Comparison of ENCODE assay signal across 9 cellular contexts in genomic region chrX:132489256-132490085, GRCh38. TPM values are rescaled to one million over a fixed set of nuclear protein-coding genes. Genes with fewer than 3 reads are reported as not detected.
A peak's percentile ranks its signal among the peaks of the same experiment; 100 is the strongest.
DNase-seq lines count a peak whose midpoint lies in the region; ATAC-seq, FAIRE-seq and TF ChIP-seq lines count a peak whose summit lies in the region.
"Had no signal": no experiment of that assay in that cellular context is flagged by ENCODE, and none has a peak within 500 bp of the region (broad histone marks: within the 10 kb centered on the region; RNA-seq: fewer than 3 reads in every experiment).

No MANE protein-coding gene starts in this region.

- TF ChIP-seq CTCF in SK-N-SH (IDR thresholded peaks at IDR 0.05) (no peak), psoas muscle (IDR thresholded peaks at IDR 0.05) (no peak), D721Med (IDR thresholded peaks at IDR 0.05; ENCODE audit: insufficient read depth, missing control alignments) (no peak)

- H3K4me3 Mint-ChIP-seq in IgD-negative memory B cell: peak overlapping the region; percentile 93 to 98 (median 94)

- no peaks in the 10 kb centered on the region; a peak in 2 of 4 replicates for H3K4me1 ChIP-seq in SK-N-SH (ENCODE audit: control insufficient read depth in 1 of 2, insufficient read depth in 2 of 2, low read depth in 1 of 2, low read length in 1 of 2)
- H3K4me1 ChIP-seq in adipocyte (ENCODE audit: control insufficient read depth, insufficient read depth, low read length): peaks cover 5% of the 10 kb centered on the region
- no peaks in the 10 kb centered on the region for H3K4me1 ChIP-seq in right cardiac atrium (ENCODE audit: control insufficient read depth, insufficient read depth, low read length)
- H3K4me1 ChIP-seq in psoas muscle: no peaks in the 10 kb centered on the region

- H3K4me1 Mint-ChIP-seq in IgD-negative memory B cell: peaks cover 20 to 36% (median 25%) of the 10 kb centered on the region in 3 donors

- POLR2A ChIA-PET in SK-N-SH (lab: Yijun Ruan, JAX): no interaction called here

- H3K9me3 ChIP-seq in SK-N-SH: no peaks in the 10 kb centered on the region
- H3K9me3 ChIP-seq in adipocyte (ENCODE audit: control insufficient read depth, low read length): no peaks in the 10 kb centered on the region
- no peaks in the 10 kb centered on the region for H3K9me3 ChIP-seq in right cardiac atrium (ENCODE audit: control insufficient read depth, low read length)
- no peaks in the 10 kb centered on the region for H3K9me3 ChIP-seq in psoas muscle

- ATAC-seq in GM21619 (IDR thresholded peaks at IDR 0.05; ENCODE audit: unreplicated experiment) (peak; percentile 46), right cardiac atrium (peak; percentile 97 to 98), psoas muscle (peak; percentile 71 to 84 (median 82))

- H3K4me2 ChIP-seq in SK-N-SH: peak overlapping the region; percentile 71

- peaks cover 0 to 2% (median 0%) of the 10 kb centered on the region in 3 donors for H3K9me3 Mint-ChIP-seq in IgD-negative memory B cell

- H3K27ac ChIP-seq in SK-N-SH (ENCODE audit: low read depth in 2 of 2, low read length in 1 of 2) (peak overlapping the region in 1 of 2 experiments; percentile 43; a peak in 2 of 4 replicates), right cardiac atrium (ENCODE audit: low read length) (peak overlapping the region; percentile 61), psoas muscle (peak overlapping the region; percentile 58)

- no peaks in the 10 kb centered on the region for H3K36me3 Mint-ChIP-seq in IgD-negative memory B cell

- H3K27me3 ChIP-seq in SK-N-SH (ENCODE audit: insufficient read depth): peaks cover 35% of the 10 kb centered on the region
- H3K27me3 ChIP-seq in adipocyte (replicated peaks; ENCODE audit: control insufficient read depth, insufficient read depth, low read length): no peaks in the 10 kb centered on the region
- H3K27me3 ChIP-seq in right cardiac atrium (ENCODE audit: control insufficient read depth, insufficient read depth): no peaks in the 10 kb centered on the region
- H3K27me3 ChIP-seq in psoas muscle (ENCODE audit: insufficient read depth in 3 of 3, low read length in 2 of 3): peaks cover 0 to 46% (median 0%) of the 10 kb centered on the region in 3 donors

- CTCF ChIA-PET in SK-N-SH (lab: Yijun Ruan, JAX): interaction anchor here (0.6 to 1.9 kb wide), 3 partner anchors 56 to 702 kb away, joined by 3 to 6 read pairs (median 3); no protein-coding TSS in a partner anchor

- H3K9ac ChIP-seq in SK-N-SH: peak overlapping the region; percentile 9; the same call in 1 of the 2 replicates
- peak overlapping the region; percentile 85 for H3K9ac ChIP-seq in adipocyte (ENCODE audit: low read length)

- H3K27me3 Mint-ChIP-seq in IgD-negative memory B cell: peaks cover 5% of the 10 kb centered on the region

- intact Hi-C loops in right cardiac atrium (cut with DNase I) (no loop called here), psoas muscle (cut with DNase I) (no loop called here)

- H3K79me2 ChIP-seq in SK-N-SH (ENCODE audit: insufficient read depth): no peaks in the 10 kb centered on the region

- H3K4me3 ChIP-seq in SK-N-SH (ENCODE audit: low read depth in 2 of 2, low read length in 1 of 2) (peak overlapping the region; percentile 51 to 58), adipocyte (ENCODE audit: low read length) (peak overlapping the region; percentile 86), right cardiac atrium (ENCODE audit: low read length) (peak overlapping the region; percentile 95), psoas muscle (peak overlapping the region; percentile 69)

- H2AFZ ChIP-seq in SK-N-SH (ENCODE audit: low read depth): peak overlapping the region; percentile 71

- no peak for TF ChIP-seq EP300 in SK-N-SH (IDR thresholded peaks at IDR 0.05; ENCODE audit: borderline replicate concordance in 1 of 2, low read depth in 1 of 2, low read length in 1 of 2)

- no peak for FAIRE-seq in D721Med (lab: Jason Lieb, UNC)
- FAIRE-seq: endometrium had no signal

- no peaks in the 10 kb centered on the region for H3F3A ChIP-seq in SK-N-SH (replicated peaks; ENCODE audit: insufficient read depth)

- 41% methylated on average over 60 of the region's 106 CpGs for whole genome bisulfite sequencing in SK-N-SH (ENCODE audit: low lambda C conversion rate)
- WGBS in right cardiac atrium: under 1% methylated on average over 86 of the region's 106 CpGs
- WGBS in psoas muscle, 3 donors: 0 to 32% (median 1%) methylated on average over 33 to 98 of the region's 106 CpGs

- TF ChIP-seq RAD21 in SK-N-SH (IDR thresholded peaks at IDR 0.05; ENCODE audit: low read length): no peak

- no peaks in the 10 kb centered on the region for H3K9me2 ChIP-seq in SK-N-SH

- peak; percentile 22 for DNase-seq in EL
- DNase-seq in SK-N-SH: peak; percentile 69
- DNase-seq in adipocyte (ENCODE audit: low read depth): peak; percentile 73
- DNase-seq in right cardiac atrium: peak; percentile 71 to 87 (median 86)
- DNase-seq in psoas muscle: peak; percentile 66 to 73
- no peak for DNase-seq in D721Med (ENCODE audit: insufficient read length, low spot score)

- peak overlapping the region; percentile 74 to 91 (median 85) for H3K27ac Mint-ChIP-seq in IgD-negative memory B cell

- H3K36me3 ChIP-seq in SK-N-SH (replicated peaks in 1 of 2; ENCODE audit: control insufficient read depth in 1 of 2, insufficient read depth in 2 of 2, low read length in 1 of 2) (no peaks in the 10 kb centered on the region), adipocyte (ENCODE audit: control insufficient read depth, insufficient read depth, low read length, severe bottlenecking) (no peaks in the 10 kb centered on the region), psoas muscle (ENCODE audit: insufficient read depth in 1 of 2, low read depth in 1 of 2) (no peaks in the 10 kb centered on the region)

- no peaks in the 10 kb centered on the region for H4K20me1 ChIP-seq in SK-N-SH (ENCODE audit: insufficient read depth)

TF ChIP-seq in SK-N-SH, 30 proteins besides CTCF, POLR2A, EP300 and RAD21 (continues in another document):
- TF ChIP-seq TCF12 (IDR thresholded peaks at IDR 0.05): no peak
- no peak for TF ChIP-seq FOXM1 (IDR thresholded peaks at IDR 0.05; ENCODE audit: low read depth)
- TF ChIP-seq, protein P1, sequence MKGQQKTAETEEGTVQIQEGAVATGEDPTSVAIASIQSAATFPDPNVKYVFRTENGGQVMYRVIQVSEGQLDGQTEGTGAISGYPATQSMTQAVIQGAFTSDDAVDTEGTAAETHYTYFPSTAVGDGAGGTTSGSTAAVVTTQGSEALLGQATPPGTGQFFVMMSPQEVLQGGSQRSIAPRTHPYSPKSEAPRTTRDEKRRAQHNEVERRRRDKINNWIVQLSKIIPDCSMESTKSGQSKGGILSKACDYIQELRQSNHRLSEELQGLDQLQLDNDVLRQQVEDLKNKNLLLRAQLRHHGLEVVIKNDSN (IDR thresholded peaks at IDR 0.05; ENCODE audit: borderline replicate concordance, low read depth): no peak
- TF ChIP-seq, protein P2, sequence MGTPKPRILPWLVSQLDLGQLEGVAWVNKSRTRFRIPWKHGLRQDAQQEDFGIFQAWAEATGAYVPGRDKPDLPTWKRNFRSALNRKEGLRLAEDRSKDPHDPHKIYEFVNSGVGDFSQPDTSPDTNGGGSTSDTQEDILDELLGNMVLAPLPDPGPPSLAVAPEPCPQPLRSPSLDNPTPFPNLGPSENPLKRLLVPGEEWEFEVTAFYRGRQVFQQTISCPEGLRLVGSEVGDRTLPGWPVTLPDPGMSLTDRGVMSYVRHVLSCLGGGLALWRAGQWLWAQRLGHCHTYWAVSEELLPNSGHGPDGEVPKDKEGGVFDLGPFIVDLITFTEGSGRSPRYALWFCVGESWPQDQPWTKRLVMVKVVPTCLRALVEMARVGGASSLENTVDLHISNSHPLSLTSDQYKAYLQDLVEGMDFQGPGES (IDR thresholded peaks at IDR 0.05; ENCODE audit: low read depth, low read length): no peak
- no peak for TF ChIP-seq MXI1 (IDR thresholded peaks at IDR 0.05; ENCODE audit: low read depth, low read length)
- TF ChIP-seq SMC3 (IDR thresholded peaks at IDR 0.05; ENCODE audit: low read depth, low read length): no peak
- no peak for TF ChIP-seq FOSL2 (IDR thresholded peaks at IDR 0.05; ENCODE audit: borderline replicate concordance, low read depth)
- no peak for TF ChIP-seq TEAD4 (IDR thresholded peaks at IDR 0.05; ENCODE audit: borderline replicate concordance, insufficient read depth)
- no peak for TF ChIP-seq MEF2A (IDR thresholded peaks at IDR 0.05; ENCODE audit: borderline replicate concordance, low read depth)
- TF ChIP-seq, protein P3, sequence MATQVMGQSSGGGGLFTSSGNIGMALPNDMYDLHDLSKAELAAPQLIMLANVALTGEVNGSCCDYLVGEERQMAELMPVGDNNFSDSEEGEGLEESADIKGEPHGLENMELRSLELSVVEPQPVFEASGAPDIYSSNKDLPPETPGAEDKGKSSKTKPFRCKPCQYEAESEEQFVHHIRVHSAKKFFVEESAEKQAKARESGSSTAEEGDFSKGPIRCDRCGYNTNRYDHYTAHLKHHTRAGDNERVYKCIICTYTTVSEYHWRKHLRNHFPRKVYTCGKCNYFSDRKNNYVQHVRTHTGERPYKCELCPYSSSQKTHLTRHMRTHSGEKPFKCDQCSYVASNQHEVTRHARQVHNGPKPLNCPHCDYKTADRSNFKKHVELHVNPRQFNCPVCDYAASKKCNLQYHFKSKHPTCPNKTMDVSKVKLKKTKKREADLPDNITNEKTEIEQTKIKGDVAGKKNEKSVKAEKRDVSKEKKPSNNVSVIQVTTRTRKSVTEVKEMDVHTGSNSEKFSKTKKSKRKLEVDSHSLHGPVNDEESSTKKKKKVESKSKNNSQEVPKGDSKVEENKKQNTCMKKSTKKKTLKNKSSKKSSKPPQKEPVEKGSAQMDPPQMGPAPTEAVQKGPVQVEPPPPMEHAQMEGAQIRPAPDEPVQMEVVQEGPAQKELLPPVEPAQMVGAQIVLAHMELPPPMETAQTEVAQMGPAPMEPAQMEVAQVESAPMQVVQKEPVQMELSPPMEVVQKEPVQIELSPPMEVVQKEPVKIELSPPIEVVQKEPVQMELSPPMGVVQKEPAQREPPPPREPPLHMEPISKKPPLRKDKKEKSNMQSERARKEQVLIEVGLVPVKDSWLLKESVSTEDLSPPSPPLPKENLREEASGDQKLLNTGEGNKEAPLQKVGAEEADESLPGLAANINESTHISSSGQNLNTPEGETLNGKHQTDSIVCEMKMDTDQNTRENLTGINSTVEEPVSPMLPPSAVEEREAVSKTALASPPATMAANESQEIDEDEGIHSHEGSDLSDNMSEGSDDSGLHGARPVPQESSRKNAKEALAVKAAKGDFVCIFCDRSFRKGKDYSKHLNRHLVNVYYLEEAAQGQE (IDR thresholded peaks at IDR 0.05; ENCODE audit: low read depth, low read length): no peak
- no peak for TF ChIP-seq FOXJ3 (CRISPR knock-in tag; IDR thresholded peaks at IDR 0.05)
- TF ChIP-seq JUND (IDR thresholded peaks at IDR 0.05): no peak

RNA-seq across cellular contexts. Expression of gene MBNL3, which starts 0.6 kb away (rescaled TPM):
- polyA plus RNA-seq in IgD-negative memory B cell (71.2 TPM), SK-N-SH (2012; rRNA removed) (0.21 and 0.23 TPM in 2 replicates), right cardiac atrium (19.2 TPM), psoas muscle (under 1 TPM; 0.25 to 0.53 (median 0.53) TPM)
- polyA plus RNA-seq in SK-N-SH (2012; cell fraction: cytosol; rRNA removed): 0.24 and 0.38 TPM in 2 replicates
- polyA plus RNA-seq in SK-N-SH (2012; cell fraction: nucleus; rRNA removed): 0.33 and 0.40 TPM in 2 replicates
- total RNA-seq in right cardiac atrium (100 to 1,000 TPM in 3 of 4 donors, 10 to 100 TPM in 1; 92.4 to 169 (median 160) TPM), psoas muscle (1 to 10 TPM; 2.2 to 2.6 (median 2.4) TPM)

Comparison
In these comparisons a context has a peak if more than half of its experiments do, and no peak if none do; other contexts are left out.
1. ATAC-seq: peak in every context shown above with its lines; median percentile 98 in right cardiac atrium; 82 in psoas muscle; 46 in GM21619.
2. RNA of gene MBNL3, which starts 0.6 kb away (polyA plus RNA-seq): 71.2 TPM in IgD-negative memory B cell (single experiment) and 19.2 TPM in right cardiac atrium (single experiment); 0.25 to 0.53 TPM in psoas muscle and 0.21 to 0.40 TPM in SK-N-SH; every median in the first group is over 10 times any median in the second.
3. Peak in every context shown above with its lines, with median percentiles within 50 percentile points of each other: H3K4me3 ChIP-seq.